ENCODE assay signal across 21 cellular contexts in genomic region chr6:126359936-126360537, GRCh38. TPM values are rescaled to one million over a fixed set of nuclear protein-coding genes. Genes with fewer than 3 reads are reported as not detected.
A peak's percentile ranks its signal among the peaks of the same experiment; 100 is the strongest.
DNase-seq lines count a peak whose midpoint lies in the region; ATAC-seq, FAIRE-seq and TF ChIP-seq lines count a peak whose summit lies in the region.
"Had no signal": no experiment of that assay in that cellular context is flagged by ENCODE, and none has a peak within 500 bp of the region (broad histone marks: within the 10 kb centered on the region; RNA-seq: fewer than 3 reads in every experiment).

No MANE protein-coding gene starts in this region.

- H3K9me2 ChIP-seq in DOHH2 (replicated peaks; ENCODE audit: control insufficient read depth, low read length) (no peaks in the 10 kb centered on the region), HCT116 (ENCODE audit: insufficient read depth) (no peaks in the 10 kb centered on the region)

- H3K9me3 ChIP-seq in DOHH2 (ENCODE audit: control insufficient read depth, insufficient read depth, low read length): peaks cover 4% of the 10 kb centered on the region; the same call in 1 of the 2 replicates
- H3K9me3 ChIP-seq in HCT116 (ENCODE audit: control insufficient read depth in 1 of 2, insufficient read depth in 1 of 2, low read depth in 1 of 2, low read length in 2 of 2): no peaks in the 10 kb centered on the region
- H3K9me3 ChIP-seq in keratinocyte (ENCODE audit: control insufficient read depth, low read depth, low read length): no peaks in the 10 kb centered on the region

- TF ChIP-seq RAD21 in HCT116 (IDR thresholded peaks at IDR 0.05; ENCODE audit: low read depth): no peak

- peak overlapping the region; percentile 16; the same call in 1 of the 2 replicates for H3K4me2 ChIP-seq in DOHH2 (ENCODE audit: low read length)
- no peak overlapping the region for H3K4me2 ChIP-seq in HCT116 (ENCODE audit: low read length)
- H3K4me2 ChIP-seq in keratinocyte (ENCODE audit: control insufficient read depth, extremely low read depth, insufficient read depth, low read depth, low read length): no peak overlapping the region
- H3K4me2 ChIP-seq: A549 had no signal

- no peak overlapping the region for H3K9ac ChIP-seq in HCT116 (ENCODE audit: low read length)
- no peak overlapping the region for H3K9ac ChIP-seq in keratinocyte (ENCODE audit: control insufficient read depth, extremely low read depth, insufficient read depth, low read length)

- no peaks in the 10 kb centered on the region for H3F3A ChIP-seq in DOHH2 (ENCODE audit: control insufficient read depth, insufficient read depth)

- CTCF ChIA-PET in HCT116 (lab: Charles Lee): interaction anchor here (2.2 to 2.3 kb wide), 2 partner anchors 14 to 297 kb away, joined by 7 to 8 read pairs; no protein-coding TSS in a partner anchor

- no peaks in the 10 kb centered on the region for H3K36me3 ChIP-seq in DOHH2 (ENCODE audit: control insufficient read depth, low read length)
- H3K36me3 ChIP-seq in HCT116 (ENCODE audit: control insufficient read depth in 1 of 2, insufficient read depth in 2 of 2, low read length in 2 of 2): no peaks in the 10 kb centered on the region; a peak in 1 of 4 replicates
- H3K36me3 ChIP-seq in keratinocyte (ENCODE audit: control insufficient read depth in 2 of 2, extremely low read depth in 1 of 2, insufficient read depth in 2 of 2, low read length in 2 of 2): no peaks in the 10 kb centered on the region

- H3K79me2 ChIP-seq in DOHH2 (ENCODE audit: control insufficient read depth, low read length) (no peaks in the 10 kb centered on the region), HCT116 (ENCODE audit: insufficient read depth, low read length) (no peaks in the 10 kb centered on the region), keratinocyte (ENCODE audit: control insufficient read depth, insufficient read depth, low read length) (no peaks in the 10 kb centered on the region)

- no peaks in the 10 kb centered on the region for H3K27me3 ChIP-seq in DOHH2 (ENCODE audit: control insufficient read depth, low read length)
- no peaks in the 10 kb centered on the region for H3K27me3 ChIP-seq in HCT116 (ENCODE audit: insufficient read depth, low read length)
- no peaks in the 10 kb centered on the region for H3K27me3 ChIP-seq in keratinocyte (ENCODE audit: control insufficient read depth, extremely low read depth, insufficient read depth, low read length)

- DNase-seq in HCT116 (ENCODE audit: low read depth, low spot score) (no peak), keratinocyte (ENCODE audit: low read depth, low spot score) (no peak), GM12891 (ENCODE audit: insufficient read length, low spot score) (no peak), Kasumi-1 (lab: John Stamatoyannopoulos, UW) (no peak), Ammon's horn (ENCODE audit: low spot score) (no peak)
- DNase-seq: 8988T; ACHN; AML-193; C1 segment of cervical spinal cord; Calu3; CD4-positive, alpha-beta memory T cell; COR-L47; DMS53; DMS79 treated with DMSO at 0.1 percent for 48 hours; GOT3; HCEC 1CT; HFFc6 had no signal

- BruUV-seq in HCT116 (replicated peaks; lab: Mats Ljungman, UMichigan): no TSS peak

- H4K20me1 ChIP-seq in DOHH2 (ENCODE audit: control insufficient read depth, insufficient read depth, low read depth, low read length) (no peaks in the 10 kb centered on the region), HCT116 (ENCODE audit: insufficient read depth) (no peaks in the 10 kb centered on the region), keratinocyte (ENCODE audit: control insufficient read depth, extremely low read depth, insufficient read depth, low read length) (no peaks in the 10 kb centered on the region)

- H3K4me1 ChIP-seq in DOHH2 (ENCODE audit: control insufficient read depth, low read length): peaks cover 12% of the 10 kb centered on the region; the same call in 1 of the 2 replicates
- no peaks in the 10 kb centered on the region for H3K4me1 ChIP-seq in HCT116 (ENCODE audit: control insufficient read depth in 1 of 2, insufficient read depth in 2 of 2, low read length in 2 of 2)
- no peaks in the 10 kb centered on the region for H3K4me1 ChIP-seq in keratinocyte (ENCODE audit: control insufficient read depth, extremely low read depth, insufficient read depth, low read length)
- H3K4me1 ChIP-seq: A549 had no signal

- FAIRE-seq in keratinocyte (lab: Jason Lieb, UNC) (peak; percentile 34), GM12891 (lab: Jason Lieb, UNC) (no peak)
- FAIRE-seq: A549, G401.6, H54 had no signal

- dilution Hi-C loops in keratinocyte (cut with MboI; ENCODE audit: extremely low pct_ligation_motif_present, low sequenced_read_pairs): no loop called here

- ATAC-seq in HCT116: no peak
- ATAC-seq: A549 had no signal

- TF ChIP-seq CTCF in DOHH2 (IDR thresholded peaks at IDR 0.05; ENCODE audit: low read depth, low read length, poor library complexity, severe bottlenecking) (no peak), HCT116 (IDR thresholded peaks at IDR 0.05 in 2 of 3, conservative IDR thresholded peaks at IDR 0.05 in 1 of 3; ENCODE audit: borderline replicate concordance in 1 of 3, insufficient read depth in 1 of 3, low read depth in 2 of 3, low read length in 2 of 3) (no peak), keratinocyte (optimal IDR thresholded peaks at IDR 0.05 in 1 of 3, IDR thresholded peaks at IDR 0.05 in 1 of 3, conservative IDR thresholded peaks at IDR 0.05 in 1 of 3; ENCODE audit: extremely low read depth in 1 of 3, insufficient read depth in 2 of 3, low read length in 3 of 3) (no peak)

- POLR2A ChIA-PET in HCT116 (lab: Charles Lee): no interaction called here

- RAD21 ChIA-PET in HCT116 (lab: Charles Lee; ENCODE audit: low non-redundant PET in 1 of 2, low total read pairs in 2 of 2, uncharacterized antibody in 2 of 2, unreplicated experiment in 2 of 2): no interaction called here

- no peak for TF ChIP-seq POLR2A in HCT116 (IDR thresholded peaks at IDR 0.05; ENCODE audit: borderline replicate concordance, extremely low read depth, insufficient read depth, insufficient read length)
- no peak for TF ChIP-seq POLR2A in GM12891 (IDR thresholded peaks at IDR 0.05; ENCODE audit: low read depth, low read length)

- H3K4me3 ChIP-seq in DOHH2 (ENCODE audit: low read length): no peak overlapping the region
- no peak overlapping the region for H3K4me3 ChIP-seq in HCT116 (replicated peaks in 1 of 2; ENCODE audit: low read depth in 1 of 2, low read length in 2 of 2)
- no peak overlapping the region for H3K4me3 ChIP-seq in keratinocyte (ENCODE audit: control insufficient read depth in 2 of 3, extremely low read depth in 1 of 3, insufficient read depth in 2 of 3, low read depth in 1 of 3, low read length in 3 of 3)
- H3K4me3 ChIP-seq: A549 had no signal

- H2AFZ ChIP-seq in HCT116 (ENCODE audit: low read depth, low read length, poor library complexity, severe bottlenecking) (no peak overlapping the region), keratinocyte (ENCODE audit: control insufficient read depth, low read length) (no peak overlapping the region)

- no peaks in the 10 kb centered on the region for H3K9me1 ChIP-seq in keratinocyte (ENCODE audit: control insufficient read depth, extremely low read depth, insufficient read depth, low read length)

- intact Hi-C loops in HCT116 (cut with micrococcal nuclease): loop anchor here (2.0 kb wide), 1 partner anchor 761 kb away; no protein-coding TSS in a partner anchor

- H3K27ac ChIP-seq in DOHH2 (ENCODE audit: low read depth, low read length): no peak overlapping the region
- no peak overlapping the region for H3K27ac ChIP-seq in HCT116 (ENCODE audit: low read depth, low read length)
- no peak overlapping the region for H3K27ac ChIP-seq in keratinocyte (ENCODE audit: control insufficient read depth, insufficient read depth, low read length)
- H3K27ac ChIP-seq: A549 had no signal

TF ChIP-seq in HCT116, 20 proteins besides CTCF, POLR2A, EP300 and RAD21:
- TF ChIP-seq ZNF274 (IDR thresholded peaks at IDR 0.05; ENCODE audit: low read depth, low read length): no peak
- peak; percentile 50; the same call in 1 of the 2 replicates for TF ChIP-seq CBX3 (IDR thresholded peaks at IDR 0.05; ENCODE audit: low read depth)
TF ChIP-seq in HCT116: peak in this region for 1.

TF ChIP-seq in GM12891, 5 proteins besides CTCF, POLR2A, EP300 and RAD21:
- TF ChIP-seq TAF1 (IDR thresholded peaks at IDR 0.05; ENCODE audit: low read depth, low read length) (no peak), SPI1 (IDR thresholded peaks at IDR 0.05; ENCODE audit: low read depth, low read length) (no peak), POLR2AphosphoS5 (IDR thresholded peaks at IDR 0.05; ENCODE audit: low read depth, low read length) (no peak), PAX5 (IDR thresholded peaks at IDR 0.05; ENCODE audit: insufficient read depth, low read length, severe bottlenecking) (no peak), POU2F2 (IDR thresholded peaks at IDR 0.05; ENCODE audit: low read depth, low read length) (no peak)

RNA-seq across cellular contexts. Expression of gene CENPW, which starts 20.1 kb away (rescaled TPM):
- 46.9 TPM for total RNA-seq in HCT116 (2021; ENCODE audit: unreplicated experiment)
- 23.7 and 28.9 TPM in 2 replicates for polyA plus RNA-seq in HCT116 (2012)
- 3.7 to 20.9 TPM (median 14.5 TPM) in 3 replicates for polyA plus RNA-seq in keratinocyte
- 8.2 TPM for polyA plus RNA-seq in keratinocyte (2011; ENCODE audit: low read depth)
- polyA plus RNA-seq in keratinocyte (2011; cell fraction: cytosol; rRNA removed): 6.7 and 8.8 TPM in 2 replicates
- 2.5 and 3.3 TPM in 2 replicates for polyA plus RNA-seq in keratinocyte (2011; cell fraction: nucleus; rRNA removed)
- polyA plus RNA-seq in keratinocyte (2012; ENCODE audit: low replicate concordance): 1.6 and 25.3 TPM in 2 replicates
- polyA minus RNA-seq in keratinocyte: 0.46 to 7.6 TPM in 2 of 3 replicates, not detected in the other
- not detected for polyA minus RNA-seq in keratinocyte (2011; cell fraction: cytosol; rRNA and poly(A)+ RNA removed)
- polyA minus RNA-seq in keratinocyte (2011; cell fraction: nucleus; rRNA and poly(A)+ RNA removed): 1.2 TPM in 1 of 2 replicates, not detected in the other
- polyA plus RNA-seq in GM12891 (2012; ENCODE audit: low read depth, missing spikeins): 39.4 TPM
